Comparison of ENCODE assay signal across 1 cellular context in genomic region chr13:30256713-30257432, GRCh38.
TF ChIP-seq lines count a peak whose summit lies in the region.

No MANE protein-coding gene starts in this region.

TF ChIP-seq in H1, 55 proteins besides CTCF, POLR2A, EP300 and RAD21 (continued from another document):
- TF ChIP-seq TAF1 (IDR thresholded peaks at IDR 0.05; ENCODE audit: low read depth, low read length): no peak
- TF ChIP-seq GABPA (IDR thresholded peaks at IDR 0.05; ENCODE audit: borderline replicate concordance, insufficient read depth, low read length): no peak
- no peak for TF ChIP-seq MAFK (IDR thresholded peaks at IDR 0.05; ENCODE audit: low read depth, low read length)
- no peak for TF ChIP-seq RXRA (IDR thresholded peaks at IDR 0.05; ENCODE audit: insufficient read depth, low read depth, low read length)
- TF ChIP-seq RNF2 (IDR thresholded peaks at IDR 0.05; ENCODE audit: borderline replicate concordance, low read depth, low read length, missing control alignments, poor library complexity, severe bottlenecking): no peak
- no peak for TF ChIP-seq SP1 (IDR thresholded peaks at IDR 0.05; ENCODE audit: low read depth, low read length)
- no peak for TF ChIP-seq SRF (IDR thresholded peaks at IDR 0.05; ENCODE audit: low read depth, low read length)
- TF ChIP-seq CEBPB (IDR thresholded peaks at IDR 0.05; ENCODE audit: low read depth, low read length): no peak
- TF ChIP-seq CHD7 (IDR thresholded peaks at IDR 0.05; ENCODE audit: insufficient replicate concordance, low read length): no peak
- TF ChIP-seq KDM1A (IDR thresholded peaks at IDR 0.05; ENCODE audit: borderline replicate concordance, low read length): no peak
- TF ChIP-seq BRCA1 (IDR thresholded peaks at IDR 0.05; ENCODE audit: low read depth, low read length): no peak
- no peak for TF ChIP-seq ASH2L (IDR thresholded peaks at IDR 0.05; ENCODE audit: low read length)
- no peak for TF ChIP-seq FOSL1 (IDR thresholded peaks at IDR 0.05; ENCODE audit: insufficient read depth, low read depth, low read length)
- TF ChIP-seq SAP30 (IDR thresholded peaks at IDR 0.05; ENCODE audit: insufficient read depth, insufficient replicate concordance, low read length): no peak
- TF ChIP-seq SUZ12 (IDR thresholded peaks at IDR 0.05; ENCODE audit: low read length): no peak
